In genomic region chr2:151337643-151338042, GRCh38 we compare ENCODE assay signal across 1 cellular context.
TF ChIP-seq lines count a peak whose summit lies in the region.

No MANE protein-coding gene starts in this region.

TF ChIP-seq in GM23338, 12 proteins besides CTCF, POLR2A, EP300 and RAD21 (continued from another document):
- no peak for TF ChIP-seq REST (IDR thresholded peaks at IDR 0.05; ENCODE audit: unreplicated experiment)
- TF ChIP-seq NANOG (IDR thresholded peaks at IDR 0.05; ENCODE audit: borderline replicate concordance): no peak
- TF ChIP-seq JUNB (IDR thresholded peaks at IDR 0.05; ENCODE audit: unreplicated experiment): no peak
- TF ChIP-seq ZNF114 (CRISPR knock-in tag; IDR thresholded peaks at IDR 0.05): no peak
- no peak for TF ChIP-seq EZH2phosphoT487 (IDR thresholded peaks at IDR 0.05; ENCODE audit: unreplicated experiment)
- no peak for TF ChIP-seq POLR2AphosphoS5 (IDR thresholded peaks at IDR 0.05; ENCODE audit: low read depth)
- TF ChIP-seq ZNF331 (CRISPR knock-in tag; IDR thresholded peaks at IDR 0.05; ENCODE audit: low read depth): no peak
- no peak for TF ChIP-seq EZH2 (IDR thresholded peaks at IDR 0.05; ENCODE audit: low read depth, unreplicated experiment)
- TF ChIP-seq STAT1 (IDR thresholded peaks at IDR 0.05; ENCODE audit: unreplicated experiment): no peak
- TF ChIP-seq CREB1 (CRISPR knock-in tag; IDR thresholded peaks at IDR 0.05; ENCODE audit: low read depth): no peak
- TF ChIP-seq ZNF462 (CRISPR knock-in tag; IDR thresholded peaks at IDR 0.05): no peak
TF ChIP-seq in GM23338: peak in this region for 0.
